Comparison of ENCODE assay signal across 28 cellular contexts in genomic region chr7:37534893-37535610, GRCh38.
A peak's percentile ranks its signal among the peaks of the same experiment; 100 is the strongest.
DNase-seq lines count a peak whose midpoint lies in the region.
"Had no signal": no experiment of that assay in that cellular context is flagged by ENCODE, and none has a peak within 500 bp of the region (broad histone marks: within the 10 kb centered on the region; RNA-seq: fewer than 3 reads in every experiment).

No MANE protein-coding gene starts in this region.

- peaks cover 4% of the 10 kb centered on the region for H3K4me1 ChIP-seq in NT2/D1 (ENCODE audit: insufficient read depth, insufficient read length)
- H3K4me1 ChIP-seq: BLaER1, pancreas, right atrium auricular region, stomach had no signal

- H3K9me3 ChIP-seq in NT2/D1 (ENCODE audit: insufficient read depth, low read length): peaks cover 5% of the 10 kb centered on the region; the same call in 1 of the 2 replicates
- H3K9me3 ChIP-seq: BLaER1, pancreas, right atrium auricular region, stomach had no signal

- H3K4me3 ChIP-seq in NT2/D1 (ENCODE audit: insufficient read length, low read depth): no peak overlapping the region
- H3K4me3 ChIP-seq: BLaER1, GM12878, pancreas, right atrium auricular region, SK-N-MC, smooth muscle cell, stomach had no signal

- H3K9ac ChIP-seq in NT2/D1 (ENCODE audit: insufficient read length, low read depth): no peak overlapping the region
- H3K9ac ChIP-seq: BLaER1 had no signal

- DNase-seq in NCI-H1105 treated with DMSO at 0.1 percent for 48 hours (lab: John Stamatoyannopoulos, UW) (peak; percentile 73), NT2/D1 (ENCODE audit: low read depth, low spot score) (peak; percentile 16), inferior parietal cortex (ENCODE audit: extremely low spot score) (peak; percentile 39), superior temporal gyrus (ENCODE audit: extremely low spot score) (peak; percentile 73), NCI-H345 treated with DMSO at 0.1 percent for 48 hours (lab: John Stamatoyannopoulos, UW; ENCODE audit: unreplicated experiment) (no peak), T1000 (lab: John Stamatoyannopoulos, UW) (no peak)
- DNase-seq in stimulated activated CD4-positive, alpha-beta T cell treated with anti-CD3 and anti-CD28 coated beads, Interleukin-2, amount 100 ng/mL, for 24 hours: no peak
- DNase-seq: activated gamma-delta T cell; activated naive CD8-positive, alpha-beta T cell treated with anti-CD3 and anti-CD28 coated beads, Interleukin-2, amount 10 ng/mL, durations not matched to agents 7 days and 5 days; activated T-cell treated with anti-CD3 and anti-CD28 coated beads, Interleukin-2, amount 50 U/mL, for 4 hours; aorta; DMS 273 treated with DMSO at 0.1 percent for 48 hours; effector CD8-positive, alpha-beta T cell; mesendoderm; NCI-H1092 treated with DMSO at 0.1 percent for 48 hours; NCI-H2029; NCI-H345; NK-92 treated with Interleukin-12 subunit alpha and Interleukin-12 subunit beta, amount 100 ng/mL, for 24 hours; pancreas; PC-3; stomach; T-helper 1 cell; trophoblast cell had no signal

- no peaks in the 10 kb centered on the region for H3K27me3 ChIP-seq in NT2/D1 (ENCODE audit: insufficient read depth, insufficient read length)
- H3K27me3 ChIP-seq: BLaER1, pancreas, right atrium auricular region, stomach had no signal

- H3K36me3 ChIP-seq in NT2/D1 (ENCODE audit: insufficient read depth, insufficient read length, low read length): no peaks in the 10 kb centered on the region
- H3K36me3 ChIP-seq: BLaER1, pancreas, right atrium auricular region, stomach had no signal

Comparison
In these comparisons a context has a peak if more than half of its experiments do, and no peak if none do; other contexts are left out.
1. DNase-seq: peak in NCI-H1105 treated with DMSO at 0.1 percent for 48 hours (single experiment), NT2/D1 (single experiment), inferior parietal cortex (single experiment) and superior temporal gyrus (single experiment); none in NCI-H345 treated with DMSO at 0.1 percent for 48 hours (single experiment), stimulated activated CD4-positive, alpha-beta T cell treated with anti-CD3 and anti-CD28 coated beads, Interleukin-2, amount 100 ng/mL, for 24 hours (0 of 2) and T1000 (single experiment).